Comparison of ENCODE assay signal across 12 cellular contexts in the genomic region with DNA sequence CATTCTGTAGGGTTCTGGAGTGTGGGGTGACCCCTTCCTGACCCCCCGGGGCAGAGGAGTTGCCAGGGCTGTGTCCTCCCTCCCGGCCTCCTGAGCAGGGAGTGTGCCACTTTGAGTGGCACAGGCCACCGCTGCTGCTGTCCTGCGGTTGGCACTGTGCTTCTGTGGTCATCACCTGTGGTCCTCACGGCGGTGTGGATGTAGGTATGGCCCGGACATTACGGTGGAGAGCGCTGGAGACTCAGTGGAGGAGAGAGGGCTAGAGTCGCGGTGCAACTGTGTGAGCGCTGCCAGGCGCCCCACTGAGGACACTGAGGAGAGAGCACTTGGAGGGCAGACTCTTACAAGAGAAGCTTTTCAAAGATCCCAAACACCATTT. TPM values are rescaled to one million over a fixed set of nuclear protein-coding genes. Genes with fewer than 3 reads are reported as not detected.
DNase-seq lines count a peak whose midpoint lies in the region; ATAC-seq and TF ChIP-seq lines count a peak whose summit lies in the region.
"Had no signal": no experiment of that assay in that cellular context is flagged by ENCODE, and none has a peak within 500 bp of the region (broad histone marks: within the 10 kb centered on the region; RNA-seq: fewer than 3 reads in every experiment).

No MANE protein-coding gene starts in this region.

- no peak overlapping the region for H3K27ac Mint-ChIP-seq in GM23338
- peak overlapping the region; percentile 84 for H3K27ac Mint-ChIP-seq in activated CD4-positive, alpha-beta memory T cell treated with anti-CD3 and anti-CD28 coated beads for 36 hours

- H3K36me3 ChIP-seq in GM23338 (ENCODE audit: insufficient read depth) (peaks cover 17% of the 10 kb centered on the region), gastrocnemius medialis (peaks cover 0 to 12% of the 10 kb centered on the region in 2 donors)

- H3K4me3 ChIP-seq in GM23338 = no peak overlapping the region
- H3K4me3 ChIP-seq in right cardiac atrium (ENCODE audit: low read length) = no peak overlapping the region
- no peak overlapping the region for H3K4me3 ChIP-seq in gastrocnemius medialis

- WGBS in right cardiac atrium = 87% methylated on average over 13 of the region's 13 CpGs

- TF ChIP-seq POLR2A in gastrocnemius medialis (IDR thresholded peaks at IDR 0.05) = no peak

- DNase-seq in GM23338 (ENCODE audit: low spot score) (no peak), right cardiac atrium (peak in 1 of 3 donors; percentile 40), gastrocnemius medialis (no peak), NCI-H1694 (lab: John Stamatoyannopoulos, UW) (no peak), omental fat pad (ENCODE audit: low spot score) (no peak), KG1 (lab: John Stamatoyannopoulos, UW) (no peak)
- DNase-seq in activated CD4-positive, alpha-beta memory T cell treated with anti-CD3 and anti-CD28 coated beads for 36 hours = no peak
- DNase-seq: activated CD4-positive, alpha-beta T cell treated with anti-CD3 and anti-CD28 coated beads for 48 hours; islet precursor cell; NCI-H2171 treated with DMSO at 0.1 percent for 48 hours; RPMI8226 had no signal

- peak; percentile 10; the same call in 1 of the 3 replicates for ATAC-seq in GM23338
- ATAC-seq in right cardiac atrium = no peak
- no peak for ATAC-seq in gastrocnemius medialis
- ATAC-seq in omental fat pad (ENCODE audit: low FRiP score) = no peak
- ATAC-seq in HG02938 (IDR thresholded peaks at IDR 0.05; ENCODE audit: unreplicated experiment) = no peak

- CTCF ChIA-PET in activated CD4-positive, alpha-beta memory T cell treated with anti-CD3 and anti-CD28 coated beads for 36 hours (lab: Charles Lee) = interaction anchor here (0.6 to 9.7 kb wide), 4 partner anchors 56 to 167 kb away, joined by 4 to 135 read pairs (median 6); partner anchors contain the start of gene SOCS3

- in situ Hi-C loops in gastrocnemius medialis (cut with MboI; ENCODE audit: low sequenced_read_pairs in 4 of 4) = no loop called here

- POLR2A ChIA-PET in activated CD4-positive, alpha-beta memory T cell treated with anti-CD3 and anti-CD28 coated beads for 36 hours (lab: Charles Lee) = interaction anchor here (1.2 kb wide), 1 partner anchor 61 kb away, joined by 5 read pairs; no protein-coding TSS in a partner anchor

- H3K79me2 ChIP-seq in GM23338 (replicated peaks; ENCODE audit: insufficient read depth) = peaks cover 30% of the 10 kb centered on the region

- peaks cover 10% of the 10 kb centered on the region for H3K27me3 Mint-ChIP-seq in GM23338 (ENCODE audit: insufficient read depth, low read depth, poor library complexity)
- no peaks in the 10 kb centered on the region for H3K27me3 Mint-ChIP-seq in activated CD4-positive, alpha-beta memory T cell treated with anti-CD3 and anti-CD28 coated beads for 36 hours

- TF ChIP-seq CTCF in GM23338 (conservative IDR thresholded peaks at IDR 0.05; ENCODE audit: low read depth in 2 of 2) (peak in 1 of 2 experiments; percentile 25; a peak in 2 of 4 replicates), gastrocnemius medialis (IDR thresholded peaks at IDR 0.05 in 4 of 5, conservative IDR thresholded peaks at IDR 0.05 in 1 of 5) (no peak), omental fat pad (IDR thresholded peaks at IDR 0.05) (no peak)

- intact Hi-C loops in activated CD4-positive, alpha-beta memory T cell treated with anti-CD3 and anti-CD28 coated beads for 36 hours (cut with micrococcal nuclease) = no loop called here
- intact Hi-C loops in right cardiac atrium (cut with DNase I) = loop anchor here in 1 of 4 donors (5.0 kb wide), 1 partner anchor 35 kb away; no protein-coding TSS in a partner anchor
- intact Hi-C loops in gastrocnemius medialis (cut with DNase I; ENCODE audit: low total_unique reads) = no loop called here

- H3K27ac ChIP-seq in GM23338 (ENCODE audit: low read depth) (no peak overlapping the region), right cardiac atrium (ENCODE audit: low read length) (peak overlapping the region; percentile 59), gastrocnemius medialis (peak overlapping the region; percentile 70 to 98 (median 94))

- H3K9me3 Mint-ChIP-seq in GM23338 = no peaks in the 10 kb centered on the region
- H3K9me3 Mint-ChIP-seq in activated CD4-positive, alpha-beta memory T cell treated with anti-CD3 and anti-CD28 coated beads for 36 hours = no peaks in the 10 kb centered on the region

- peaks cover 17% of the 10 kb centered on the region for H3F3A ChIP-seq in GM23338 (replicated peaks; ENCODE audit: low read depth)

- H3K27me3 ChIP-seq in GM23338 (ENCODE audit: insufficient read depth) (no peaks in the 10 kb centered on the region), right cardiac atrium (ENCODE audit: control insufficient read depth, insufficient read depth) (no peaks in the 10 kb centered on the region), gastrocnemius medialis (no peaks in the 10 kb centered on the region)

- no peaks in the 10 kb centered on the region for H3K9me2 ChIP-seq in GM23338 (ENCODE audit: insufficient read depth)

- no peak overlapping the region for H3K4me3 Mint-ChIP-seq in GM23338
- H3K4me3 Mint-ChIP-seq in activated CD4-positive, alpha-beta memory T cell treated with anti-CD3 and anti-CD28 coated beads for 36 hours = no peak overlapping the region

- H3K4me1 Mint-ChIP-seq in GM23338 = peaks cover 39% of the 10 kb centered on the region
- H3K4me1 Mint-ChIP-seq in activated CD4-positive, alpha-beta memory T cell treated with anti-CD3 and anti-CD28 coated beads for 36 hours (ENCODE audit: low read depth) = peaks cover 84% of the 10 kb centered on the region

- no peak overlapping the region for H3K4me2 ChIP-seq in GM23338

- H3K36me3 Mint-ChIP-seq in GM23338 (ENCODE audit: low read depth) = peaks cover 60% of the 10 kb centered on the region
- H3K36me3 Mint-ChIP-seq in activated CD4-positive, alpha-beta memory T cell treated with anti-CD3 and anti-CD28 coated beads for 36 hours = peaks cover 72% of the 10 kb centered on the region

- H2AFZ ChIP-seq in GM23338 = no peak overlapping the region

- H4K20me1 ChIP-seq in GM23338 (replicated peaks; ENCODE audit: insufficient read depth) = peaks cover 16% of the 10 kb centered on the region

- H3K9me3 ChIP-seq in right cardiac atrium (ENCODE audit: control insufficient read depth, low read length) = no peaks in the 10 kb centered on the region
- no peaks in the 10 kb centered on the region for H3K9me3 ChIP-seq in gastrocnemius medialis

- peaks cover 12% of the 10 kb centered on the region; the same call in 1 of the 2 replicates for H3K4me1 ChIP-seq in GM23338 (ENCODE audit: insufficient read depth)
- peaks cover 24% of the 10 kb centered on the region for H3K4me1 ChIP-seq in right cardiac atrium (ENCODE audit: control insufficient read depth, insufficient read depth, low read length)
- peaks cover 34 to 54% of the 10 kb centered on the region in 2 donors for H3K4me1 ChIP-seq in gastrocnemius medialis

TF ChIP-seq in GM23338, 12 proteins besides CTCF, POLR2A, EP300 and RAD21 (continues in another document):
- TF ChIP-seq JUNB (IDR thresholded peaks at IDR 0.05; ENCODE audit: unreplicated experiment) = no peak

RNA-seq across cellular contexts. Expression of gene PGS1, which starts 39.1 kb away (rescaled TPM):
- 65.8 and 67.1 TPM in 2 replicates for total RNA-seq in GM23338 (2014; rRNA removed; shearing (Covaris generic))
- polyA plus RNA-seq in GM23338 (2016; fragmentation: Nextera tagmentation; extraction: Ambion mirVana) = 42.5 and 43.9 TPM in 2 replicates
- total RNA-seq in activated CD4-positive, alpha-beta memory T cell treated with anti-CD3 and anti-CD28 coated beads for 36 hours = 10 to 100 TPM; 75.8 to 78.1 TPM
- 10 to 100 TPM; 20.2 to 22.2 (median 20.8) TPM for total RNA-seq in right cardiac atrium
- 13.9 TPM for polyA plus RNA-seq in right cardiac atrium
- total RNA-seq in gastrocnemius medialis = 10 to 100 TPM; 16.6 to 30.0 (median 21.8) TPM
- total RNA-seq in omental fat pad = 10 to 100 TPM; 25.8 to 97.2 (median 70.2) TPM

RNA-seq across cellular contexts. Expression of gene SOCS3, which starts 57.6 kb away (rescaled TPM):
- 25.1 and 32.9 TPM in 2 replicates for total RNA-seq in GM23338 (2014; rRNA removed; shearing (Covaris generic))
- polyA plus RNA-seq in GM23338 (2016; fragmentation: Nextera tagmentation; extraction: Ambion mirVana) = 13.2 TPM in 2 replicates
- 100 to 1,000 TPM; 162 to 167 TPM for total RNA-seq in activated CD4-positive, alpha-beta memory T cell treated with anti-CD3 and anti-CD28 coated beads for 36 hours
- total RNA-seq in right cardiac atrium = 10 to 100 TPM in 3 of 4 donors, 1 to 10 TPM in 1; 6.6 to 51.2 (median 11.6) TPM
- polyA plus RNA-seq in right cardiac atrium = 52.6 TPM
- total RNA-seq in gastrocnemius medialis = 10 to 100 TPM in 3 of 4 donors, 1 to 10 TPM in 1; 4.5 to 44.2 (median 16.4) TPM
- total RNA-seq in omental fat pad = 1,000 to 10,000 TPM in 1 of 4 donors, 100 to 1,000 TPM in 3; 186 to 1,117 (median 634) TPM
